Comparison of ENCODE assay signal across 9 cellular contexts in genomic region chr7:7323352-7323751, GRCh38.
DNase-seq lines count a peak whose midpoint lies in the region; ATAC-seq and TF ChIP-seq lines count a peak whose summit lies in the region.
"Had no signal": no experiment of that assay in that cellular context is flagged by ENCODE, and none has a peak within 500 bp of the region (broad histone marks: within the 10 kb centered on the region; RNA-seq: fewer than 3 reads in every experiment).

No MANE protein-coding gene starts in this region.

- no peak overlapping the region for H2BK120ac ChIP-seq in mesenchymal stem cell (ENCODE audit: low read depth, low read length)

- no peaks in the 10 kb centered on the region for H3K9me2 ChIP-seq in SK-N-SH

- no peak overlapping the region for H4K91ac ChIP-seq in mesenchymal stem cell (ENCODE audit: low read length)

- DNase-seq in M059J (ENCODE audit: low read depth) (peak; percentile 47), mesenchymal stem cell (peak; percentile 12), putamen (ENCODE audit: low spot score) (no peak), NCI-H524 treated with DMSO at 0.1 percent for 48 hours (lab: John Stamatoyannopoulos, UW) (no peak), SK-N-SH (no peak)
- DNase-seq: activated CD4-positive, alpha-beta T cell treated with anti-CD3 and anti-CD28 coated beads for 48 hours had no signal

- H3K4ac ChIP-seq in mesenchymal stem cell (ENCODE audit: low read depth in 1 of 2, low read length in 2 of 2): no peak overlapping the region

- H3K9ac ChIP-seq in mesenchymal stem cell (ENCODE audit: low read length) (no peak overlapping the region), SK-N-SH (no peak overlapping the region)

- H3K4me1 ChIP-seq in mesenchymal stem cell (ENCODE audit: control insufficient read depth, insufficient read depth, low read depth, low read length): peaks cover 13% of the 10 kb centered on the region
- no peaks in the 10 kb centered on the region; a peak in 1 of 4 replicates for H3K4me1 ChIP-seq in SK-N-SH (ENCODE audit: control insufficient read depth in 1 of 2, insufficient read depth in 2 of 2, low read depth in 1 of 2, low read length in 1 of 2)

- H3K9me3 ChIP-seq in mesenchymal stem cell (ENCODE audit: control insufficient read depth, low read length) (no peaks in the 10 kb centered on the region), SK-N-SH (no peaks in the 10 kb centered on the region)

- CTCF ChIA-PET in SK-N-SH (lab: Yijun Ruan, JAX): interaction anchor here (0.6 kb wide), 1 partner anchor 218 kb away, joined by 3 read pairs; no protein-coding TSS in a partner anchor

- H3K27me3 ChIP-seq in mesenchymal stem cell (ENCODE audit: control insufficient read depth in 1 of 2, insufficient read depth in 1 of 2, low read length in 2 of 2) (peaks cover 0 to 53% of the 10 kb centered on the region in 2 experiments), SK-N-SH (ENCODE audit: insufficient read depth) (no peaks in the 10 kb centered on the region)

- no peaks in the 10 kb centered on the region for H3K79me2 ChIP-seq in SK-N-SH (ENCODE audit: insufficient read depth)

- TF ChIP-seq EP300 in SK-N-SH (IDR thresholded peaks at IDR 0.05; ENCODE audit: borderline replicate concordance in 1 of 2, low read depth in 1 of 2, low read length in 1 of 2): no peak

- H3K18ac ChIP-seq in mesenchymal stem cell (ENCODE audit: low read depth in 1 of 2, low read length in 2 of 2): no peak overlapping the region

- H3K27ac ChIP-seq in mesenchymal stem cell (ENCODE audit: low read length, poor library complexity, severe bottlenecking): no peak overlapping the region
- no peak overlapping the region for H3K27ac ChIP-seq in SK-N-SH (ENCODE audit: low read depth in 2 of 2, low read length in 1 of 2)

- H4K8ac ChIP-seq in mesenchymal stem cell (ENCODE audit: low read length): no peak overlapping the region

- H3K36me3 ChIP-seq in mesenchymal stem cell (ENCODE audit: control insufficient read depth in 1 of 2, insufficient read depth in 2 of 2, low read depth in 1 of 2, low read length in 2 of 2): no peaks in the 10 kb centered on the region
- H3K36me3 ChIP-seq in SK-N-SH (replicated peaks in 1 of 2; ENCODE audit: control insufficient read depth in 1 of 2, insufficient read depth in 2 of 2, low read length in 1 of 2): no peaks in the 10 kb centered on the region

- no peak overlapping the region for H2BK15ac ChIP-seq in mesenchymal stem cell (ENCODE audit: low read depth, poor library complexity, severe bottlenecking)

- TF ChIP-seq CTCF in SK-N-SH (IDR thresholded peaks at IDR 0.05): no peak

- WGBS in mesenchymal stem cell: 53% methylated on average over 6 of the region's 6 CpGs
- WGBS in SK-N-SH (ENCODE audit: low lambda C conversion rate): 45% methylated on average over 6 of the region's 6 CpGs

- no peak overlapping the region for H3K4me2 ChIP-seq in mesenchymal stem cell (ENCODE audit: low read length, poor library complexity, severe bottlenecking)
- H3K4me2 ChIP-seq in SK-N-SH: no peak overlapping the region

- no peaks in the 10 kb centered on the region for H3F3A ChIP-seq in SK-N-SH (replicated peaks; ENCODE audit: insufficient read depth)

- H2AFZ ChIP-seq in mesenchymal stem cell (ENCODE audit: low read depth, low read length) (no peak overlapping the region), SK-N-SH (ENCODE audit: low read depth) (no peak overlapping the region)

- H2BK5ac ChIP-seq in mesenchymal stem cell (ENCODE audit: low read depth, low read length, poor library complexity, severe bottlenecking): no peak overlapping the region

- no peak overlapping the region for H2AK5ac ChIP-seq in mesenchymal stem cell (ENCODE audit: low read length, severe bottlenecking)

- no peak overlapping the region for H2BK12ac ChIP-seq in mesenchymal stem cell (ENCODE audit: low read length in 2 of 2)

- ATAC-seq in GM18870 (IDR thresholded peaks at IDR 0.05; ENCODE audit: unreplicated experiment) (peak; percentile 75), HG02588 (IDR thresholded peaks at IDR 0.05; ENCODE audit: unreplicated experiment) (peak; percentile 47), GM18873 (IDR thresholded peaks at IDR 0.05; ENCODE audit: low FRiP score, unreplicated experiment) (no peak)

- no peaks in the 10 kb centered on the region for H3K79me1 ChIP-seq in mesenchymal stem cell (replicated peaks; ENCODE audit: low read length, poor library complexity, severe bottlenecking)

- H3K14ac ChIP-seq in mesenchymal stem cell (ENCODE audit: low read length in 2 of 2): no peak overlapping the region

- POLR2A ChIA-PET in SK-N-SH (lab: Yijun Ruan, JAX): no interaction called here

- H4K20me1 ChIP-seq in SK-N-SH (ENCODE audit: insufficient read depth): no peaks in the 10 kb centered on the region

- no peak overlapping the region for H3K23ac ChIP-seq in mesenchymal stem cell (ENCODE audit: low read length in 2 of 2)

- no peak for TF ChIP-seq RAD21 in SK-N-SH (IDR thresholded peaks at IDR 0.05; ENCODE audit: low read length)

- H3K4me3 ChIP-seq in mesenchymal stem cell (ENCODE audit: insufficient read depth in 1 of 2, low read depth in 1 of 2, low read length in 2 of 2) (no peak overlapping the region), SK-N-SH (ENCODE audit: low read depth in 2 of 2, low read length in 1 of 2) (no peak overlapping the region)

TF ChIP-seq in SK-N-SH, 30 proteins besides CTCF, POLR2A, EP300 and RAD21:
- TF ChIP-seq NFIC (IDR thresholded peaks at IDR 0.05; ENCODE audit: borderline replicate concordance) (no peak), USF2 (IDR thresholded peaks at IDR 0.05; ENCODE audit: borderline replicate concordance, low read depth, low read length) (no peak), NRF1 (IDR thresholded peaks at IDR 0.05; ENCODE audit: low read depth, low read length) (no peak), GATA2 (CRISPR knock-in tag; IDR thresholded peaks at IDR 0.05) (no peak), YY1 (IDR thresholded peaks at IDR 0.05; ENCODE audit: low read depth) (no peak), FOSL2 (IDR thresholded peaks at IDR 0.05; ENCODE audit: borderline replicate concordance, low read depth) (no peak), RFX5 (IDR thresholded peaks at IDR 0.05; ENCODE audit: low read length) (no peak), USF1 (IDR thresholded peaks at IDR 0.05; ENCODE audit: borderline replicate concordance, low read depth) (no peak), FOXJ3 (CRISPR knock-in tag; IDR thresholded peaks at IDR 0.05) (no peak), POLR2AphosphoS5 (IDR thresholded peaks at IDR 0.05; ENCODE audit: low read depth, low read length) (no peak), CHD2 (IDR thresholded peaks at IDR 0.05; ENCODE audit: low read length, partially characterized antibody) (no peak), SIN3A (IDR thresholded peaks at IDR 0.05; ENCODE audit: borderline replicate concordance, low read depth, low read length) (no peak), RXRA (IDR thresholded peaks at IDR 0.05; ENCODE audit: borderline replicate concordance, low read depth) (no peak)

Comparison
In these comparisons a context has a peak if more than half of its experiments do, and no peak if none do; other contexts are left out.
1. DNase-seq: peak in M059J (single experiment) and mesenchymal stem cell (single experiment); none in putamen (single experiment), NCI-H524 treated with DMSO at 0.1 percent for 48 hours (single experiment) and SK-N-SH (single experiment).